In genomic region chr1:194862129-194862528, GRCh38 we compare ENCODE assay signal across 18 cellular contexts.
DNase-seq lines count a peak whose midpoint lies in the region; ATAC-seq, FAIRE-seq and TF ChIP-seq lines count a peak whose summit lies in the region.
"Had no signal": no experiment of that assay in that cellular context is flagged by ENCODE, and none has a peak within 500 bp of the region (broad histone marks: within the 10 kb centered on the region; RNA-seq: fewer than 3 reads in every experiment).

No MANE protein-coding gene starts in this region.

- BruUV-seq in K562 (replicated peaks; lab: Mats Ljungman, UMichigan): no TSS peak

- DNase-seq in D721Med (ENCODE audit: insufficient read length, low spot score): no peak
- DNase-seq in K562 (ENCODE audit: extremely low read depth in 1 of 4, low spot score in 3 of 4): no peak
- DNase-seq in GM19240 (ENCODE audit: insufficient read length, low spot score): no peak
- DNase-seq in Right ventricle myocardium superior: no peak
- DNase-seq: 8988T; ACHN; BE2C; C1 segment of cervical spinal cord; CD4-positive, alpha-beta memory T cell; CD4-positive, CD25-positive, alpha-beta regulatory T cell; CD8-positive, alpha-beta memory T cell; COR-L47; DMS79 treated with DMSO at 0.1 percent for 48 hours; GF-D8 had no signal

- H3K4me3 ChIP-seq in HEK293 (ENCODE audit: low read depth, low read length): no peak overlapping the region
- no peak overlapping the region for H3K4me3 ChIP-seq in K562
- H3K4me3 ChIP-seq: BLaER1 had no signal

- TF ChIP-seq RAD21 in K562 (CRISPR knock-in tag; conservative IDR thresholded peaks at IDR 0.05 in 1 of 2, IDR thresholded peaks at IDR 0.05 in 1 of 2): no peak

- no peaks in the 10 kb centered on the region for H3K4me1 ChIP-seq in HEK293 (ENCODE audit: control insufficient read depth, insufficient read depth, low read length)
- peaks cover 0 to 8% of the 10 kb centered on the region in 2 experiments; a peak in 1 of 5 replicates for H3K4me1 ChIP-seq in K562 (replicated peaks in 1 of 2; ENCODE audit: control insufficient read depth in 2 of 2, insufficient read depth in 2 of 2, low read length in 2 of 2)
- H3K4me1 ChIP-seq: BE2C, BLaER1 had no signal

- peaks cover 38% of the 10 kb centered on the region for H3K79me2 ChIP-seq in K562 (ENCODE audit: control insufficient read depth, insufficient read depth, low read length)

- no peaks in the 10 kb centered on the region for H4K20me1 ChIP-seq in K562 (replicated peaks; ENCODE audit: control insufficient read depth, insufficient read depth, low read length)
- H4K20me1 ChIP-seq: BLaER1 had no signal

- TF ChIP-seq CTCF in D721Med (IDR thresholded peaks at IDR 0.05; ENCODE audit: insufficient read depth, missing control alignments) (no peak), HEK293 (tag by site-specific recombination; IDR thresholded peaks at IDR 0.05) (no peak), K562 (IDR thresholded peaks at IDR 0.05 in 2 of 3, conservative IDR thresholded peaks at IDR 0.05 in 1 of 3; ENCODE audit: insufficient read depth in 2 of 3, low read depth in 1 of 3, low read length in 3 of 3) (no peak)

- H3K27ac ChIP-seq in HEK293 (ENCODE audit: extremely low read depth, low read depth, low read length) (no peak overlapping the region), K562 (ENCODE audit: extremely low read depth, low read depth, low read length) (no peak overlapping the region)
- H3K27ac ChIP-seq: BLaER1 had no signal

- no peaks in the 10 kb centered on the region for H3K9me1 ChIP-seq in K562 (ENCODE audit: control insufficient read depth, insufficient read depth, low read length)

- no peak overlapping the region for H3K4me2 ChIP-seq in K562 (ENCODE audit: insufficient read depth, low read length)
- H3K4me2 ChIP-seq: BLaER1 had no signal

- no peak overlapping the region for H2AFZ ChIP-seq in K562 (ENCODE audit: low read depth, low read length)

- FAIRE-seq in D721Med (lab: Jason Lieb, UNC): peak; percentile 32
- FAIRE-seq in K562 (lab: Jason Lieb, UNC): no peak
- FAIRE-seq: GM12891 had no signal

- TF ChIP-seq EP300 in K562 (IDR thresholded peaks at IDR 0.05; ENCODE audit: low read length): no peak

- ATAC-seq in K562 (no peak), GM18517 (IDR thresholded peaks at IDR 0.05; ENCODE audit: unreplicated experiment) (no peak), Right ventricle myocardium superior (ENCODE audit: poor library complexity) (no peak)

- in situ Hi-C loops in K562 (cut with MboI): no loop called here

- CTCF ChIA-PET in HEK293 (lab: Yijun Ruan, JAX) (no interaction called here), K562 (lab: Yijun Ruan, JAX; ENCODE audit: low intra/inter-chr PET ratio) (no interaction called here)

- H3K36me3 ChIP-seq in HEK293 (ENCODE audit: control insufficient read depth in 2 of 2, insufficient read depth in 1 of 2, low read length in 2 of 2): no peaks in the 10 kb centered on the region
- H3K36me3 ChIP-seq in K562 (ENCODE audit: control insufficient read depth, insufficient read depth, low read length): no peaks in the 10 kb centered on the region; the same call in 2 of the 3 replicates
- H3K36me3 ChIP-seq: BE2C, BLaER1 had no signal

- H3K9ac ChIP-seq in K562 (ENCODE audit: insufficient read depth in 1 of 2, low read depth in 2 of 2, low read length in 2 of 2): no peak overlapping the region
- H3K9ac ChIP-seq: BLaER1 had no signal

- no peak; the same call in 1 of the 2 replicates for TF ChIP-seq POLR2A in K562 (conservative IDR thresholded peaks at IDR 0.05)

- intact Hi-C loops in K562 (cut with micrococcal nuclease) (loop anchor here (5.0 kb wide), 1 partner anchor 165 kb away; no protein-coding TSS in a partner anchor), Right ventricle myocardium superior (cut with DNase I) (no loop called here)

- no peaks in the 10 kb centered on the region for H3K27me3 ChIP-seq in K562 (ENCODE audit: control insufficient read depth in 2 of 2, insufficient read depth in 2 of 2, low read length in 2 of 2)
- H3K27me3 ChIP-seq: BE2C, BLaER1 had no signal

- H3K9me3 ChIP-seq in HEK293 (ENCODE audit: control insufficient read depth, insufficient read depth, low read depth, low read length) (no peaks in the 10 kb centered on the region), K562 (replicated peaks; ENCODE audit: control insufficient read depth, insufficient read depth, low read depth, low read length) (no peaks in the 10 kb centered on the region)
- H3K9me3 ChIP-seq: BE2C had no signal

- POLR2A ChIA-PET in HEK293 (lab: Yijun Ruan, JAX): interaction anchor here (0.6 kb wide), 1 partner anchor 77 kb away, joined by 4 read pairs; no protein-coding TSS in a partner anchor
- POLR2A ChIA-PET in K562 (lab: Yijun Ruan, JAX): no interaction called here

TF ChIP-seq in HEK293, 187 proteins besides CTCF, POLR2A, EP300 and RAD21:
- TF ChIP-seq ZNF350 (tag by site-specific recombination; IDR thresholded peaks at IDR 0.05): no peak
- TF ChIP-seq ZNF146 (tag by site-specific recombination; IDR thresholded peaks at IDR 0.05): peak; percentile 81
- no peak for TF ChIP-seq ATF2 (tag by site-specific recombination; IDR thresholded peaks at IDR 0.05; ENCODE audit: low read depth)
- 0 out of 2 replicates have a peak, but pooled peaks have one; percentile 33 for TF ChIP-seq ZNF202 (tag by site-specific recombination; IDR thresholded peaks at IDR 0.05; ENCODE audit: borderline replicate concordance)
- no peak for TF ChIP-seq ZNF777 (tag by site-specific recombination; IDR thresholded peaks at IDR 0.05; ENCODE audit: borderline replicate concordance)

TF ChIP-seq in K562, 482 proteins besides CTCF, POLR2A, EP300 and RAD21 (continues in another document):
- no peak for TF ChIP-seq ZNF165 (CRISPR knock-in tag; IDR thresholded peaks at IDR 0.05; ENCODE audit: borderline replicate concordance)
- no peak for TF ChIP-seq ZBTB40 (IDR thresholded peaks at IDR 0.05)
- no peak for TF ChIP-seq ZBTB40 (CRISPR knock-in tag; IDR thresholded peaks at IDR 0.05)
- TF ChIP-seq ZKSCAN8 (CRISPR knock-in tag; IDR thresholded peaks at IDR 0.05): no peak
- TF ChIP-seq MAX (CRISPR knock-in tag; IDR thresholded peaks at IDR 0.05): no peak
- TF ChIP-seq RBM39 (optimal IDR thresholded peaks at IDR 0.05; ENCODE audit: low read depth, low read length): no peak
